8 cellular contexts compared by ENCODE assay signal in the genomic region with DNA sequence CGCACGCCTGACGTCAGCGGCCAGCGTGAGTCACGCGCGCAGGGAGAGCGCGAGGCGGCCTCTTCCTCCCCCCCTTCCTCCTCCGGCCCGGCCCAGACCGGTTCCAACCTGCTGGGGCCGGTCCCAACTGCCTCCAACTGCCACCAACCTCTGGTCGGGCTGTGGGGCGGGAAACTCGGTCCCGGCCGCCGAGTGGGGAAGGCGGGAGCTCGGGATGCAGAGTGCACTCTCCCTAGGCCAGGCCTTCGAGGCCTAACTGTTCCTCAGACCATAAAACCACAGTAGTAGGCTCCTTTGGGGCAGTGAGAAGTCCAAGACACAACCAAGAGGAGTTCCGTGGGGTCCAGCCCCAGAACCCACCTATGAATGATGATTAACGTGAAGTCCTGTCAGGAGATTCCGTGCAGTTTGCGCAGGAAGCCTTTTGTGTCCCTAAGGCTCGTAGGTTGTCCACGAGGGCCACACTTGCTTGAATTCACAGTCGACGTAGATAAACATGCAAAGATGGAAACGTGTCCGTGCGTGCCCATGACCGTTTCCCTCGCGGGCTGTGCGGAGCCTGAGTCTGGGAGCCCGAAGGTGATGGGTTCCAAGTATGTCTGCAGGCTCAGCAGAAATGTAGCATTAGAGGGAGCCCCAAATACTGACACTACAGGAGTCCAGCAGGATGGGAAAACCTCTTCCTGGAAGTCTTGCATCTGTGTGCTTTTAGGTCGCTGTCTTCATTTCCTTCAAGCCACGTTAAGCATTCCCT. TPM values are rescaled to one million over a fixed set of nuclear protein-coding genes. Genes with fewer than 3 reads are reported as not detected.
DNase-seq lines count a peak whose midpoint lies in the region; ATAC-seq and TF ChIP-seq lines count a peak whose summit lies in the region.

No MANE protein-coding gene starts in this region.

- H3K4me1 ChIP-seq in ES-I3 (ENCODE audit: insufficient read depth, low read length), result peaks cover 23% of the 10 kb centered on the region
- peaks cover 18% of the 10 kb centered on the region for H3K4me1 ChIP-seq in GM23338 (ENCODE audit: insufficient read depth)
- peaks cover 11% of the 10 kb centered on the region for H3K4me1 ChIP-seq in SJCRH30
- H3K4me1 ChIP-seq in adrenal gland (replicated peaks in 1 of 2), result peaks cover 4 to 32% of the 10 kb centered on the region in 2 donors
- H3K4me1 ChIP-seq in right atrium auricular region, result peaks cover 0 to 40% of the 10 kb centered on the region in 2 donors
- peaks cover 28% of the 10 kb centered on the region for H3K4me1 ChIP-seq in psoas muscle
- H3K4me1 ChIP-seq in vagina, result peaks cover 70% of the 10 kb centered on the region

- H3K27me3 Mint-ChIP-seq in GM23338 (ENCODE audit: insufficient read depth, low read depth, poor library complexity), result peaks cover 4% of the 10 kb centered on the region

- H3K27me3 ChIP-seq in GM23338 (ENCODE audit: insufficient read depth) (no peaks in the 10 kb centered on the region), SJCRH30 (no peaks in the 10 kb centered on the region), adrenal gland (no peaks in the 10 kb centered on the region), right atrium auricular region (no peaks in the 10 kb centered on the region), psoas muscle (ENCODE audit: insufficient read depth in 3 of 3, low read length in 2 of 3) (no peaks in the 10 kb centered on the region), vagina (no peaks in the 10 kb centered on the region)

- peaks cover 52% of the 10 kb centered on the region for H3K79me2 ChIP-seq in GM23338 (replicated peaks; ENCODE audit: insufficient read depth)

- 2 to 6% (median 5%) methylated on average over 17 to 42 of the region's 42 CpGs for WGBS in adrenal gland, 4 donors
- WGBS in psoas muscle, 3 donors, result 2 to 3% (median 2%) methylated on average over 27 to 42 of the region's 42 CpGs

- peaks cover 25% of the 10 kb centered on the region for H3K4me1 Mint-ChIP-seq in GM23338

- peak overlapping the region; percentile 90 for H3K4me3 Mint-ChIP-seq in GM23338

- TF ChIP-seq CTCF in GM23338 (conservative IDR thresholded peaks at IDR 0.05; ENCODE audit: low read depth in 2 of 2), result no peak
- peak in 1 of 6 experiments; percentile 8 for TF ChIP-seq CTCF in adrenal gland (IDR thresholded peaks at IDR 0.05)
- TF ChIP-seq CTCF in right atrium auricular region (IDR thresholded peaks at IDR 0.05), result no peak
- no peak for TF ChIP-seq CTCF in psoas muscle (IDR thresholded peaks at IDR 0.05)
- no peak for TF ChIP-seq CTCF in vagina (IDR thresholded peaks at IDR 0.05)

- intact Hi-C loops in adrenal gland (cut with DNase I) (no loop called here), psoas muscle (cut with DNase I) (loop anchor here (5.0 kb wide), 2 partner anchors 42 to 62 kb away; no protein-coding TSS in a partner anchor), vagina (cut with DNase I) (no loop called here)

- peaks cover 11% of the 10 kb centered on the region for H3F3A ChIP-seq in GM23338 (replicated peaks; ENCODE audit: low read depth)

- 0 out of 3 replicates have a peak, but pooled peaks cover 3% of the 10 kb centered on the region for H3K36me3 Mint-ChIP-seq in GM23338 (ENCODE audit: low read depth)

- DNase-seq in GM23338 (ENCODE audit: low spot score) (peak; percentile 88), M059J (ENCODE audit: low read depth) (peak; percentile 89), SJCRH30 (peak; percentile 93 to 94), adrenal gland (peak; percentile 92 to 94 (median 93)), right atrium auricular region (ENCODE audit: low spot score) (peak; percentile 92), psoas muscle (peak; percentile 89 to 97), vagina (ENCODE audit: extremely low spot score in 2 of 2) (peak in 1 of 2 donors; percentile 95)

- peak overlapping the region; percentile 99 for H3K9ac ChIP-seq in ES-I3 (ENCODE audit: low read depth, low read length)

- TF ChIP-seq POLR2A in adrenal gland (IDR thresholded peaks at IDR 0.05), result peak in 1 of 2 donors; percentile 39
- peak in 1 of 2 donors; percentile 62 for TF ChIP-seq POLR2A in vagina (IDR thresholded peaks at IDR 0.05)

- H3K4me3 ChIP-seq in GM23338 (peak overlapping the region; percentile 98), SJCRH30 (peak overlapping the region; percentile 83), adrenal gland (peak overlapping the region; percentile 29 to 61 (median 52)), right atrium auricular region (peak overlapping the region; percentile 71 to 79), psoas muscle (peak overlapping the region; percentile 75), vagina (peak overlapping the region; percentile 62 to 86)

- H3K27ac ChIP-seq in GM23338 (ENCODE audit: low read depth) (peak overlapping the region; percentile 100), SJCRH30 (peak overlapping the region; percentile 96), adrenal gland (peak overlapping the region; percentile 88 to 100 (median 98)), right atrium auricular region (peak overlapping the region; percentile 100), psoas muscle (peak overlapping the region; percentile 96), vagina (peak overlapping the region; percentile 100)

- H2AFZ ChIP-seq in GM23338, result no peak overlapping the region

- no peaks in the 10 kb centered on the region for H3K9me3 Mint-ChIP-seq in GM23338

- H3K36me3 ChIP-seq in ES-I3 (ENCODE audit: insufficient read depth, low read length) (0 out of 2 replicates have a peak, but pooled peaks cover 2% of the 10 kb centered on the region), GM23338 (ENCODE audit: insufficient read depth) (no peaks in the 10 kb centered on the region), SJCRH30 (no peaks in the 10 kb centered on the region; the same call in 1 of the 2 replicates), adrenal gland (replicated peaks in 1 of 2) (no peaks in the 10 kb centered on the region), right atrium auricular region (no peaks in the 10 kb centered on the region), psoas muscle (ENCODE audit: insufficient read depth in 1 of 2, low read depth in 1 of 2) (no peaks in the 10 kb centered on the region), vagina (no peaks in the 10 kb centered on the region)

- peak overlapping the region; percentile 99 for H3K27ac Mint-ChIP-seq in GM23338

- no peaks in the 10 kb centered on the region for H3K9me3 ChIP-seq in ES-I3 (ENCODE audit: control insufficient read depth, insufficient read depth, low read length)
- H3K9me3 ChIP-seq in SJCRH30 (replicated peaks), result no peaks in the 10 kb centered on the region
- no peaks in the 10 kb centered on the region for H3K9me3 ChIP-seq in adrenal gland (replicated peaks in 1 of 3)
- no peaks in the 10 kb centered on the region for H3K9me3 ChIP-seq in right atrium auricular region
- H3K9me3 ChIP-seq in psoas muscle, result no peaks in the 10 kb centered on the region
- no peaks in the 10 kb centered on the region for H3K9me3 ChIP-seq in vagina

- H3K4me2 ChIP-seq in GM23338, result peak overlapping the region; percentile 98

- H4K20me1 ChIP-seq in GM23338 (replicated peaks; ENCODE audit: insufficient read depth), result peaks cover 12% of the 10 kb centered on the region

- no peaks in the 10 kb centered on the region for H3K9me2 ChIP-seq in GM23338 (ENCODE audit: insufficient read depth)

- ATAC-seq in GM23338 (peak; percentile 77), psoas muscle (peak; percentile 88 to 93 (median 90))

TF ChIP-seq in GM23338, 12 proteins besides CTCF, POLR2A, EP300 and RAD21:
- TF ChIP-seq POLR2AphosphoS5 (IDR thresholded peaks at IDR 0.05; ENCODE audit: low read depth), result peak; percentile 85
- TF ChIP-seq EZH2 (IDR thresholded peaks at IDR 0.05; ENCODE audit: low read depth, unreplicated experiment), result no peak

RNA-seq across cellular contexts. Expression of gene UNK, which starts 0.6 kb away (rescaled TPM):
- 65.2 and 67.0 TPM in 2 replicates for total RNA-seq in GM23338 (2014; rRNA removed; shearing (Covaris generic))
- polyA plus RNA-seq in GM23338 (2016; fragmentation: Nextera tagmentation; extraction: Ambion mirVana) (16.6 and 21.8 TPM in 2 replicates), adrenal gland (10 to 100 TPM; 13.6 to 45.9 (median 19.0) TPM), psoas muscle (10 to 100 TPM in 1 of 3 donors, 1 to 10 TPM in 2; 6.9 to 13.7 (median 9.5) TPM)
- total RNA-seq in M059J (2014; rRNA removed; shearing (Covaris generic)), result 23.2 and 26.7 TPM in 2 replicates
- total RNA-seq in SJCRH30 (2014; rRNA removed; shearing (Covaris generic)), result 40.6 and 51.4 TPM in 2 replicates
- total RNA-seq in adrenal gland (10 to 100 TPM; 15.1 to 35.5 (median 24.6) TPM), right atrium auricular region (10 to 100 TPM; 18.8 to 25.3 TPM), psoas muscle (10 to 100 TPM in 1 of 4 donors, 1 to 10 TPM in 3; 7.9 to 11.6 (median 8.2) TPM), vagina (35.1 TPM)

RNA-seq across cellular contexts. Expression of gene GALK1, which starts 20.2 kb away (rescaled TPM):
- 30.5 TPM in 2 replicates for total RNA-seq in GM23338 (2014; rRNA removed; shearing (Covaris generic))
- polyA plus RNA-seq in GM23338 (2016; fragmentation: Nextera tagmentation; extraction: Ambion mirVana), result 31.7 and 34.7 TPM in 2 replicates
- 20.4 and 31.6 TPM in 2 replicates for total RNA-seq in M059J (2014; rRNA removed; shearing (Covaris generic))
- total RNA-seq in SJCRH30 (2014; rRNA removed; shearing (Covaris generic)), result 29.0 and 31.5 TPM in 2 replicates
- 10 to 100 TPM; 13.9 to 47.3 (median 24.6) TPM for total RNA-seq in adrenal gland
- 10 to 100 TPM in 2 of 3 donors, 1 to 10 TPM in 1; 1.4 to 39.1 (median 37.2) TPM for polyA plus RNA-seq in adrenal gland
- total RNA-seq in right atrium auricular region, result 10 to 100 TPM; 19.6 to 21.0 TPM
- total RNA-seq in psoas muscle, result 10 to 100 TPM in 1 of 4 donors, 1 to 10 TPM in 3; 7.1 to 13.2 (median 9.4) TPM
- polyA plus RNA-seq in psoas muscle, result 10 to 100 TPM in 2 of 3 donors, 1 to 10 TPM in 1; 8.3 to 12.8 (median 11.0) TPM
- total RNA-seq in vagina, result 18.4 TPM

RNA-seq across cellular contexts. Expression of gene UNC13D, which starts 59.0 kb away (rescaled TPM):
- total RNA-seq in GM23338 (2014; rRNA removed; shearing (Covaris generic)), result 3.8 and 5.9 TPM in 2 replicates
- polyA plus RNA-seq in GM23338 (2016; fragmentation: Nextera tagmentation; extraction: Ambion mirVana) (10.5 and 10.8 TPM in 2 replicates), adrenal gland (10 to 100 TPM in 2 of 3 donors, 1 to 10 TPM in 1; 6.6 to 47.5 (median 21.5) TPM), psoas muscle (1 to 10 TPM; 1.7 to 3.7 (median 2.2) TPM)
- total RNA-seq in M059J (2014; rRNA removed; shearing (Covaris generic)), result 0.07 TPM in 1 of 2 replicates, not detected in the other
- 1.4 and 3.2 TPM in 2 replicates for total RNA-seq in SJCRH30 (2014; rRNA removed; shearing (Covaris generic))
- total RNA-seq in adrenal gland (10 to 100 TPM in 7 of 8 donors, 1 to 10 TPM in 1; 3.0 to 28.1 (median 13.8) TPM), right atrium auricular region (10 to 100 TPM; 11.1 to 25.9 TPM), psoas muscle (10 to 100 TPM in 1 of 4 donors, 1 to 10 TPM in 3; 5.1 to 12.8 (median 7.2) TPM), vagina (32.7 TPM)

Comparison
In these comparisons a context has a peak if more than half of its experiments do, and no peak if none do; other contexts are left out.
1. intact Hi-C loops: an anchor here in psoas muscle (5.0 kb wide); none called in adrenal gland and vagina.